8 cellular contexts compared by ENCODE assay signal in the genomic region with DNA sequence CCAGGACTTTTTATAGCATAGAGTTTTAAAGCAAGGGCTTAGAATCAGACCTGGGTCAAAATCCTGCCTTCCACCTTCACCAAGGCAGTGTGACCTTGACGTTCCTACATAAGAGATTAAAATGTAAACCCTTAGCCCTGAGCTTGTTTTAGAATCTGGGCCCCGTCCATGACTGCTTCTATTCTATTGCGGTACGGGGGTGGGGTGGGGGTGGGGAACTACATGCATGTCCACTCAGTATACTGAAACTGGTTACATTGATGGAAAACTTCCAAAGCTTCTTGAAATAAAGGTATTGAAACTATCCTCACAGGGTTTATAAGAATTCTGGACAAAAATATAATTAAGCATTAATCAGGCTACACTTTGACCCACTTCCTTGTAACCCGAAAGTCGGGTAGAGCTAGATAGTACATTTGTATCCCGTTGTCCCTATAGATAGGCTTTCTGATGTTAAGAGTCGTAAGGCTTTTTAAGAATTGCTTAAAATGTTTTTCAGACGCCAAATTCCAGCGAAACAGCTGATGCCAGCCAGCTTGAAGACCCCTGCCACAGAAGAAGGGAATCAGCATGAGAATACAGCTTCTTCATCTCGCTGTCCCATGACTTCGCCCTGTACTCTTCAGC. TPM values are rescaled to one million over a fixed set of nuclear protein-coding genes. Genes with fewer than 3 reads are reported as not detected.
DNase-seq lines count a peak whose midpoint lies in the region; ATAC-seq and TF ChIP-seq lines count a peak whose summit lies in the region.

No MANE protein-coding gene starts in this region.

- H3K4me3 Mint-ChIP-seq in activated CD8-positive, alpha-beta T cell treated with anti-CD3 and anti-CD28 coated beads, Interleukin-2, amount 10 ng/mL, durations not matched to agents 7 days and 5 days: peak overlapping the region; percentile 95

- no peaks in the 10 kb centered on the region for H3K27me3 Mint-ChIP-seq in activated CD8-positive, alpha-beta T cell treated with anti-CD3 and anti-CD28 coated beads, Interleukin-2, amount 10 ng/mL, durations not matched to agents 7 days and 5 days (ENCODE audit: low read depth)

- TF ChIP-seq EP300 in suprapubic skin (IDR thresholded peaks at IDR 0.05): no peak

- TF ChIP-seq CTCF in AG10803 (conservative IDR thresholded peaks at IDR 0.05; ENCODE audit: low read length): no peak
- TF ChIP-seq CTCF in suprapubic skin (IDR thresholded peaks at IDR 0.05): no peak
- no peak for TF ChIP-seq CTCF in GM13976 (IDR thresholded peaks at IDR 0.05; ENCODE audit: borderline replicate concordance, control extremely low read depth, extremely low read depth, insufficient read depth, missing control alignments)

- peak overlapping the region; percentile 86 for H3K4me3 ChIP-seq in AG10803 (ENCODE audit: low read length)
- H3K4me3 ChIP-seq in iPS-15b (ENCODE audit: low read depth, low read length): peak overlapping the region; percentile 75
- peak overlapping the region; percentile 77 for H3K4me3 ChIP-seq in suprapubic skin

- H3K36me3 ChIP-seq in iPS-15b (ENCODE audit: control insufficient read depth, insufficient read depth, low read length) (no peaks in the 10 kb centered on the region), suprapubic skin (no peaks in the 10 kb centered on the region)

- DNase-seq in AG10803 (ENCODE audit: low read depth) (peak; percentile 1), suprapubic skin (ENCODE audit: low spot score in 2 of 2) (no peak), occipital lobe (lab: John Stamatoyannopoulos, UW) (no peak), GM13976 (ENCODE audit: low spot score) (no peak), T1000 (lab: John Stamatoyannopoulos, UW) (no peak)
- DNase-seq in activated CD8-positive, alpha-beta T cell treated with anti-CD3 and anti-CD28 coated beads, Interleukin-2, amount 10 ng/mL, durations not matched to agents 7 days and 5 days: no peak

- H3K4me1 ChIP-seq in iPS-15b (ENCODE audit: control insufficient read depth, insufficient read depth, low read length): no peaks in the 10 kb centered on the region
- H3K4me1 ChIP-seq in suprapubic skin: peaks cover 22% of the 10 kb centered on the region

- POLR2A ChIA-PET in activated CD8-positive, alpha-beta T cell treated with anti-CD3 and anti-CD28 coated beads, Interleukin-2, amount 10 ng/mL, durations not matched to agents 7 days and 5 days (lab: Charles Lee): interaction anchor here (2.0 to 4.2 kb wide), 2 partner anchors 59 to 106 kb away, joined by 7 to 16 read pairs; no protein-coding TSS in a partner anchor

- H3K9me3 ChIP-seq in iPS-15b (ENCODE audit: control insufficient read depth, insufficient read depth, low read length) (no peaks in the 10 kb centered on the region), suprapubic skin (no peaks in the 10 kb centered on the region)

- peaks cover 21% of the 10 kb centered on the region for H3K27me3 ChIP-seq in iPS-15b (ENCODE audit: control insufficient read depth, insufficient read depth, low read length)
- no peaks in the 10 kb centered on the region for H3K27me3 ChIP-seq in suprapubic skin

- TF ChIP-seq POLR2A in suprapubic skin (IDR thresholded peaks at IDR 0.05): no peak

- WGBS in suprapubic skin: 67% methylated on average over 12 of the region's 12 CpGs

- peak; percentile 11 for ATAC-seq in GM21786 (IDR thresholded peaks at IDR 0.05; ENCODE audit: unreplicated experiment)
- peak; percentile 5 for ATAC-seq in activated CD8-positive, alpha-beta T cell treated with anti-CD3 and anti-CD28 coated beads, Interleukin-2, amount 10 ng/mL, durations not matched to agents 7 days and 5 days

- H3K36me3 Mint-ChIP-seq in activated CD8-positive, alpha-beta T cell treated with anti-CD3 and anti-CD28 coated beads, Interleukin-2, amount 10 ng/mL, durations not matched to agents 7 days and 5 days (ENCODE audit: low read depth): peaks cover 19% of the 10 kb centered on the region

- H3K9me3 Mint-ChIP-seq in activated CD8-positive, alpha-beta T cell treated with anti-CD3 and anti-CD28 coated beads, Interleukin-2, amount 10 ng/mL, durations not matched to agents 7 days and 5 days (ENCODE audit: insufficient read depth): peaks cover 6% of the 10 kb centered on the region

- H3K9ac ChIP-seq in iPS-15b (ENCODE audit: low read depth, low read length): peak overlapping the region; percentile 74

- peak overlapping the region; percentile 91 for H3K27ac Mint-ChIP-seq in activated CD8-positive, alpha-beta T cell treated with anti-CD3 and anti-CD28 coated beads, Interleukin-2, amount 10 ng/mL, durations not matched to agents 7 days and 5 days

- peak overlapping the region; percentile 85 for H3K27ac ChIP-seq in suprapubic skin

- CTCF ChIA-PET in activated CD8-positive, alpha-beta T cell treated with anti-CD3 and anti-CD28 coated beads, Interleukin-2, amount 10 ng/mL, durations not matched to agents 7 days and 5 days (lab: Charles Lee): interaction anchor here (0.8 to 6.2 kb wide), 7 partner anchors 15 to 59 kb away, joined by 3 to 52 read pairs (median 8); no protein-coding TSS in a partner anchor

- H3K4me1 Mint-ChIP-seq in activated CD8-positive, alpha-beta T cell treated with anti-CD3 and anti-CD28 coated beads, Interleukin-2, amount 10 ng/mL, durations not matched to agents 7 days and 5 days (ENCODE audit: low read depth): peaks cover 69% of the 10 kb centered on the region

- in situ Hi-C loops in GM13976 (cut with MboI; ENCODE audit: low sequenced_read_pairs, unreplicated experiment): no loop called here

RNA-seq across cellular contexts. Expression of gene GPR155, which starts 0.8 kb away (rescaled TPM):
- 10 to 100 TPM; 17.3 to 19.8 TPM for total RNA-seq in activated CD8-positive, alpha-beta T cell treated with anti-CD3 and anti-CD28 coated beads, Interleukin-2, amount 10 ng/mL, durations not matched to agents 7 days and 5 days
- total RNA-seq in suprapubic skin (10 to 100 TPM; 20.6 to 31.2 (median 26.0) TPM), occipital lobe (15.6 TPM)
